ENCODE assay signal across 15 cellular contexts in the genomic region with DNA sequence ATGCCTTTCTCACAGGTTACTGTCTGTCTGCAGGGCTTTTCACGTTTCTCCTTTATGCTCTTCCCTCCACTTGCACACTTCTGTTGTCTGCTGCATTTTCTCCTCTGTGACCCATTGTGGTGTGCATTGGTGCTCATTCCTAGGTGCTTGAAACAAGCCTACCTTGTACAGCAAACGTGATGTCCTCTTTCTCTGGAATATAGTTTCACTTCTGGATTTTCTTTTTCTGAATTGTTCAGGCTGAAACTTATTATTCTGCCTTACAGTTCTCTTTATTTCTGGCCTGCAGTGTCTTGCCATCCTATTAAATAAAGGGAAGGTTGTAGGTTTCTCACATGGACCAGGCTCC.
"Had no signal": no experiment of that assay in that cellular context is flagged by ENCODE, and none has a peak within 500 bp of the region (broad histone marks: within the 10 kb centered on the region; RNA-seq: fewer than 3 reads in every experiment).

No MANE protein-coding gene starts in this region.

- H3K9me3 Mint-ChIP-seq: immature natural killer cell, nephron had no signal

- H3K27ac ChIP-seq: ascending aorta, cardiac muscle cell, esophagus squamous epithelium, thyroid gland had no signal

- DNase-seq: activated CD4-positive, alpha-beta T cell treated with anti-CD3 and anti-CD28 coated beads, Interleukin-2, amount 50 U/mL, for 4 hours; activated CD4-positive, CD25-positive, alpha-beta regulatory T cell treated with anti-CD3 and anti-CD28 coated beads, Interleukin-2, amount 50 U/mL, for 72 hours; activated gamma-delta T cell; activated T-cell treated with anti-CD3 and anti-CD28 coated beads, Interleukin-2, amount 50 U/mL, for 48 hours; esophagus squamous epithelium; foreskin fibroblast; immature natural killer cell; occipital lobe; stimulated activated CD4-positive, alpha-beta T cell treated with anti-CD3 and anti-CD28 coated beads, Interleukin-15, amount 100 ng/mL, for 24 hours; stimulated activated CD4-positive, alpha-beta T cell treated with anti-CD3 and anti-CD28 coated beads, Interleukin-4, amount 100 ng/mL, for 24 hours; thyroid gland had no signal

- H3K4me3 ChIP-seq: ascending aorta, cardiac muscle cell, esophagus squamous epithelium, lung, thyroid gland had no signal

- H3K27me3 ChIP-seq: ascending aorta, cardiac muscle cell, esophagus squamous epithelium, thyroid gland had no signal

- H3K36me3 ChIP-seq: thyroid gland had no signal

- H3K4me1 ChIP-seq: ascending aorta, thyroid gland had no signal

- H3K9me3 ChIP-seq: ascending aorta, esophagus squamous epithelium, thyroid gland had no signal

- H3K4me3 Mint-ChIP-seq: nephron had no signal
